ENCODE assay signal across 26 cellular contexts in genomic region chr2:27713201-27713600, GRCh38. TPM values are rescaled to one million over a fixed set of nuclear protein-coding genes. Genes with fewer than 3 reads are reported as not detected.
DNase-seq lines count a peak whose midpoint lies in the region; ATAC-seq, FAIRE-seq and TF ChIP-seq lines count a peak whose summit lies in the region.
"Had no signal": no experiment of that assay in that cellular context is flagged by ENCODE, and none has a peak within 500 bp of the region (broad histone marks: within the 10 kb centered on the region; RNA-seq: fewer than 3 reads in every experiment).

No MANE protein-coding gene starts in this region.

- no peaks in the 10 kb centered on the region for H3K27me3 Mint-ChIP-seq in Caco-2 (ENCODE audit: insufficient read depth, unreplicated experiment)
- no peaks in the 10 kb centered on the region for H3K27me3 Mint-ChIP-seq in chondrocyte (ENCODE audit: low read depth)

- H3K27ac ChIP-seq in PC-9 (peak overlapping the region; percentile 94; the same call in 1 of the 2 replicates), thoracic aorta (peak overlapping the region; percentile 50 to 99), gastrocnemius medialis (no peak overlapping the region)
- H3K27ac ChIP-seq: SJSA1 had no signal

- peak overlapping the region; percentile 98 for H3K4me2 ChIP-seq in PC-9

- peaks cover 35% of the 10 kb centered on the region for H3K79me2 ChIP-seq in PC-9 (ENCODE audit: low read depth)

- H3K4me1 ChIP-seq in Caco-2: peaks cover 12% of the 10 kb centered on the region
- peaks cover 89% of the 10 kb centered on the region for H3K4me1 ChIP-seq in PC-9 (replicated peaks; ENCODE audit: insufficient read depth)
- peaks cover 40 to 79% of the 10 kb centered on the region in 2 donors for H3K4me1 ChIP-seq in thoracic aorta (ENCODE audit: control insufficient read depth in 1 of 2, low read depth in 2 of 2)
- H3K4me1 ChIP-seq in gastrocnemius medialis: peaks cover 31 to 36% of the 10 kb centered on the region in 2 donors

- H3F3A ChIP-seq in PC-9 (ENCODE audit: insufficient read depth, low read depth): peaks cover 62% of the 10 kb centered on the region

- DNase-seq in Caco-2 (no peak), PC-9 (no peak), mesenteric fat pad (ENCODE audit: low spot score) (peak; percentile 24), thoracic aorta (ENCODE audit: low spot score) (no peak), gastrocnemius medialis (no peak), chondrocyte (ENCODE audit: low spot score) (no peak), frontal cortex (ENCODE audit: low spot score in 2 of 2) (no peak)
- DNase-seq: C1 segment of cervical spinal cord; CD4-positive, alpha-beta memory T cell; DMS 273 treated with DMSO at 0.1 percent for 48 hours; DMS79; EL; GDM1; GOT3; NCI-H1048; NCI-H1417; NCI-H1694; NCI-H2029 treated with DMSO at 0.1 percent for 48 hours; NCI-H2227 treated with DMSO at 0.1 percent for 48 hours; NCI-H526 treated with DMSO at 0.1 percent for 48 hours; Right ventricle myocardium superior; RPMI8226 had no signal

- H3K36me3 ChIP-seq in Caco-2 (ENCODE audit: control insufficient read depth, insufficient read depth, low read length) (no peaks in the 10 kb centered on the region), PC-9 (ENCODE audit: low read depth) (no peaks in the 10 kb centered on the region), thoracic aorta (no peaks in the 10 kb centered on the region), gastrocnemius medialis (no peaks in the 10 kb centered on the region)
- H3K36me3 ChIP-seq: HAP-1, SJSA1 had no signal

- POLR2A ChIA-PET in Caco-2 (lab: Charles Lee): no interaction called here
- POLR2A ChIA-PET in PC-9 (lab: Charles Lee; ENCODE audit: unreplicated experiment): no interaction called here

- H3K9me3 ChIP-seq in Caco-2: no peaks in the 10 kb centered on the region
- H3K9me3 ChIP-seq in PC-9 (ENCODE audit: insufficient read depth, low read depth): no peaks in the 10 kb centered on the region
- no peaks in the 10 kb centered on the region for H3K9me3 ChIP-seq in thoracic aorta
- H3K9me3 ChIP-seq in gastrocnemius medialis: no peaks in the 10 kb centered on the region
- H3K9me3 ChIP-seq: HAP-1, SJSA1 had no signal

- H3K36me3 Mint-ChIP-seq in Caco-2 (ENCODE audit: insufficient read depth, unreplicated experiment): no peaks in the 10 kb centered on the region
- no peaks in the 10 kb centered on the region for H3K36me3 Mint-ChIP-seq in chondrocyte (ENCODE audit: low read depth)
- H3K36me3 Mint-ChIP-seq: CD4-positive, alpha-beta memory T cell had no signal

- peak overlapping the region; percentile 54 for H3K4me3 Mint-ChIP-seq in Caco-2 (ENCODE audit: unreplicated experiment)
- no peak overlapping the region for H3K4me3 Mint-ChIP-seq in chondrocyte (ENCODE audit: unreplicated experiment)

- ATAC-seq in thoracic aorta (ENCODE audit: insufficient number of reproducible peaks, low FRiP score, low read depth): no peak
- ATAC-seq in gastrocnemius medialis: no peak
- ATAC-seq: GM12878 had no signal

- H3K27me3 ChIP-seq in Caco-2 (replicated peaks; ENCODE audit: control insufficient read depth, insufficient read depth, low read length): no peaks in the 10 kb centered on the region
- H3K27me3 ChIP-seq in PC-9 (ENCODE audit: insufficient read depth, low read depth): no peaks in the 10 kb centered on the region
- no peaks in the 10 kb centered on the region for H3K27me3 ChIP-seq in thoracic aorta (replicated peaks; ENCODE audit: insufficient read depth)
- no peaks in the 10 kb centered on the region for H3K27me3 ChIP-seq in gastrocnemius medialis
- H3K27me3 ChIP-seq: SJSA1 had no signal

- no peaks in the 10 kb centered on the region; the same call in 1 of the 2 replicates for H3K9me2 ChIP-seq in PC-9 (ENCODE audit: insufficient read depth)

- in situ Hi-C loops in gastrocnemius medialis (cut with MboI; ENCODE audit: low sequenced_read_pairs in 4 of 4): no loop called here

- CTCF ChIA-PET in Caco-2 (lab: Charles Lee): interaction anchor here (0.6 to 1.2 kb wide), 2 partner anchors 10 to 802 kb away, joined by 3 to 6 read pairs; no protein-coding TSS in a partner anchor
- CTCF ChIA-PET in PC-9 (lab: Charles Lee): no interaction called here

- no peak for FAIRE-seq in frontal cortex (lab: Jason Lieb, UNC)
- FAIRE-seq: GM12878 had no signal

- H3K4me3 ChIP-seq in Caco-2 (ENCODE audit: low read depth, low read length): no peak overlapping the region
- H3K4me3 ChIP-seq in PC-9: no peak overlapping the region; the same call in 1 of the 2 replicates
- no peak overlapping the region for H3K4me3 ChIP-seq in thoracic aorta
- H3K4me3 ChIP-seq in gastrocnemius medialis: no peak overlapping the region
- H3K4me3 ChIP-seq: GM12878, HAP-1, SJSA1 had no signal

- no peaks in the 10 kb centered on the region for H4K20me1 ChIP-seq in PC-9 (ENCODE audit: insufficient read depth)

- no peak overlapping the region for H3K27ac Mint-ChIP-seq in Caco-2 (ENCODE audit: unreplicated experiment)
- H3K27ac Mint-ChIP-seq in chondrocyte (ENCODE audit: unreplicated experiment): no peak overlapping the region
- H3K27ac Mint-ChIP-seq: CD4-positive, alpha-beta memory T cell; IgD-negative memory B cell had no signal

- TF ChIP-seq CTCF in Caco-2 (IDR thresholded peaks at IDR 0.05; ENCODE audit: insufficient read depth in 1 of 2, low read depth in 1 of 2, low read length in 1 of 2, severe bottlenecking in 1 of 2, unreplicated experiment in 1 of 2) (no peak), PC-9 (conservative IDR thresholded peaks at IDR 0.05) (no peak), thoracic aorta (IDR thresholded peaks at IDR 0.05) (no peak), gastrocnemius medialis (IDR thresholded peaks at IDR 0.05 in 4 of 5, conservative IDR thresholded peaks at IDR 0.05 in 1 of 5) (no peak), chondrocyte (IDR thresholded peaks at IDR 0.05) (no peak)

- H3K9me3 Mint-ChIP-seq in Caco-2 (ENCODE audit: unreplicated experiment): no peaks in the 10 kb centered on the region
- no peaks in the 10 kb centered on the region for H3K9me3 Mint-ChIP-seq in chondrocyte (ENCODE audit: low read depth)
- H3K9me3 Mint-ChIP-seq: CD4-positive, alpha-beta memory T cell; IgD-negative memory B cell had no signal

- intact Hi-C loops in Caco-2 (cut with micrococcal nuclease; ENCODE audit: unreplicated experiment): no loop called here
- intact Hi-C loops in PC-9 (cut with micrococcal nuclease; ENCODE audit: unreplicated experiment): no loop called here
- intact Hi-C loops in gastrocnemius medialis (cut with DNase I; ENCODE audit: low total_unique reads): loop anchor here (5.0 kb wide), 1 partner anchor 179 kb away; the partner anchor contains the start of genes BABAM2 and RBKS

- H3K4me1 Mint-ChIP-seq in Caco-2 (ENCODE audit: low read depth, unreplicated experiment): peaks cover 5% of the 10 kb centered on the region
- peaks cover 33% of the 10 kb centered on the region for H3K4me1 Mint-ChIP-seq in chondrocyte (ENCODE audit: low read depth)

- no peak for TF ChIP-seq POLR2A in gastrocnemius medialis (IDR thresholded peaks at IDR 0.05)

- H2AFZ ChIP-seq in PC-9: no peak overlapping the region

- BruUV-seq in Caco-2 (replicated peaks; lab: Mats Ljungman, UMichigan): no TSS peak
- no TSS peak for BruUV-seq in PC-9 (replicated peaks; lab: Mats Ljungman, UMichigan)

RNA-seq across cellular contexts. Expression of gene SLC4A1AP, which starts 49.5 kb away (rescaled TPM):
- total RNA-seq in Caco-2 (2022): 33.8 and 34.3 TPM in 2 replicates
- total RNA-seq in PC-9 (2021): 18.5 and 22.7 TPM in 2 replicates
- 18.0 TPM for total RNA-seq in mesenteric fat pad
- total RNA-seq in thoracic aorta: 10 to 100 TPM; 19.8 to 23.7 TPM
- total RNA-seq in gastrocnemius medialis: 10 to 100 TPM; 32.1 to 44.2 (median 34.6) TPM
- total RNA-seq in chondrocyte: 16.4 to 24.3 TPM (median 18.8 TPM) in 3 replicates
- 33.4 TPM for total RNA-seq in frontal cortex

RNA-seq across cellular contexts. Expression of gene SUPT7L, which starts 49.8 kb away (rescaled TPM):
- 42.4 and 43.5 TPM in 2 replicates for total RNA-seq in Caco-2 (2022)
- 29.3 and 33.0 TPM in 2 replicates for total RNA-seq in PC-9 (2021)
- 28.1 TPM for total RNA-seq in mesenteric fat pad
- total RNA-seq in thoracic aorta: 10 to 100 TPM; 30.3 to 34.4 TPM
- total RNA-seq in gastrocnemius medialis: 10 to 100 TPM; 14.6 to 26.0 (median 21.9) TPM
- total RNA-seq in chondrocyte: 29.1 to 37.1 TPM (median 30.7 TPM) in 3 replicates
- 24.5 TPM for total RNA-seq in frontal cortex

RNA-seq across cellular contexts. Expression of gene MRPL33, which starts 58.3 kb away (rescaled TPM):
- total RNA-seq in Caco-2 (2022): 84.9 and 89.5 TPM in 2 replicates
- 81.9 and 86.3 TPM in 2 replicates for total RNA-seq in PC-9 (2021)
- total RNA-seq in mesenteric fat pad: 71.1 TPM
- total RNA-seq in thoracic aorta: 100 to 1,000 TPM in 1 of 2 donors, 10 to 100 TPM in 1; 99.5 to 118 TPM
- total RNA-seq in gastrocnemius medialis: 100 to 1,000 TPM; 231 to 500 (median 388) TPM
- total RNA-seq in chondrocyte: 59.9 to 64.9 TPM (median 62.1 TPM) in 3 replicates
- total RNA-seq in frontal cortex: 56.7 TPM

Comparison
In these comparisons a context has a peak if more than half of its experiments do, and no peak if none do; other contexts are left out.
1. H3K27ac ChIP-seq: peak in PC-9 (single experiment) and thoracic aorta (2 of 2); none in gastrocnemius medialis (0 of 4).